ENCODE assay signal across 11 cellular contexts in the genomic region with DNA sequence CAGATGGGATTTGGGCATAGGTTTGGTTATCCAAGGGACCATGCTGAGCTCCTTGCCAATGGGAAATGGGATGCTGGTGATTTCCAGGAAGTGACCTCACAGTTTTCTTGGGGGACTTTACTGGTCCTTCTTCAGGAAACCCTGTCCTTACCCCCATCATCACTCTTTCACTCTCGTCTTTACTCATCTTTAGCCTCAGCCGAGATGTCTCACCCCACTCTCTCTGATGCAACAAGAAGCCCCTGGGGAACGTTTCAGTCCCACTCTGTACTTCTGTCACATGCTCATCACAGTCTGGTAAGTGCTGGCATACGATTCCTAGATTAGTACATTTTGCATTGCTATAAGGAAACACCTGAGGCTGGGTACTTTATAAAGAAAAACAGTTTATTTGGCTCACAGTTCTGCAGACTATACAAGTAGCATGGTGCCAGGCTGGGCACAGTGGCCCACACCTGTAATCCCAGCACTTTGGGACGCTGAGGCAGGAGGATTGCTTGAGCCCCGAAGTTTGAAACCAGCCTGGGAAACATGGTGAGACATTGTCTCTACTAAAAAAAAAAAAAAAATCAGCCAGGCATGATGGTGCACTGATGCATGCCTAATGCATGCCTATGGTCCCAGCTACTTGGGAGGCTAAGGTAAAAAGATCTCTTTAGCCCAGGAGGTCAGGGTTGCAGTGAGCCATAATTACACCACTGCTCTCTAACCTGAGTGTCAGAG.
DNase-seq lines count a peak whose midpoint lies in the region; ATAC-seq and TF ChIP-seq lines count a peak whose summit lies in the region.
"Had no signal": no experiment of that assay in that cellular context is flagged by ENCODE, and none has a peak within 500 bp of the region (broad histone marks: within the 10 kb centered on the region; RNA-seq: fewer than 3 reads in every experiment).

No MANE protein-coding gene starts in this region.

- peak overlapping the region; percentile 78 for H3K4me2 ChIP-seq in Karpas-422 (ENCODE audit: low read depth, low read length, poor library complexity, severe bottlenecking)

- no peaks in the 10 kb centered on the region for H3K9me3 ChIP-seq in Karpas-422 (ENCODE audit: low read length)

- peaks cover 53% of the 10 kb centered on the region for H3K4me1 ChIP-seq in Karpas-422 (ENCODE audit: low read length)

- peak overlapping the region; percentile 71 for H2AFZ ChIP-seq in Karpas-422 (ENCODE audit: low read length)

- no peaks in the 10 kb centered on the region for H3K9me2 ChIP-seq in Karpas-422 (replicated peaks; ENCODE audit: insufficient read depth, low read length)

- intact Hi-C loops in left colon (cut with DNase I, micrococcal nuclease), result no loop called here

- in situ Hi-C loops in GM13976 (cut with MboI; ENCODE audit: low sequenced_read_pairs, unreplicated experiment), result no loop called here

- ATAC-seq in GM19438 (IDR thresholded peaks at IDR 0.05; ENCODE audit: low read depth, unreplicated experiment) (peak; percentile 88), HG02885 (IDR thresholded peaks at IDR 0.05; ENCODE audit: poor library complexity, unreplicated experiment) (peak; percentile 92), left colon (no peak)
- ATAC-seq: CD8-positive, alpha-beta T cell had no signal

- H3K27ac ChIP-seq in Karpas-422 (ENCODE audit: low read length), result peak overlapping the region; percentile 94

- TF ChIP-seq CTCF in GM13976 (IDR thresholded peaks at IDR 0.05; ENCODE audit: borderline replicate concordance, control extremely low read depth, extremely low read depth, insufficient read depth, missing control alignments), result no peak

- H3K27me3 ChIP-seq in Karpas-422 (ENCODE audit: low read length), result no peaks in the 10 kb centered on the region

- peak overlapping the region; percentile 43; the same call in 1 of the 2 replicates for H3K4me3 ChIP-seq in Karpas-422 (ENCODE audit: low read length)

- no peaks in the 10 kb centered on the region for H3K79me2 ChIP-seq in Karpas-422 (ENCODE audit: low read length)

- peaks cover 4% of the 10 kb centered on the region; the same call in 1 of the 2 replicates for H3K36me3 ChIP-seq in Karpas-422 (ENCODE audit: insufficient read depth, low read length)

- H4K20me1 ChIP-seq in Karpas-422 (ENCODE audit: insufficient read depth, low read depth, low read length), result no peaks in the 10 kb centered on the region

- DNase-seq in GM13976 (ENCODE audit: low spot score), result peak; percentile 45
- peak; percentile 89 for DNase-seq in Karpas-422
- DNase-seq in NOMO-1 treated with DMSO at 0.1 percent for 48 hours (lab: John Stamatoyannopoulos, UW; ENCODE audit: unreplicated experiment), result no peak
- no peak for DNase-seq in activated naive CD4-positive, alpha-beta T cell (lab: John Stamatoyannopoulos, UW)
- no peak for DNase-seq in DMS 273 (lab: John Stamatoyannopoulos, UW; ENCODE audit: unreplicated experiment)
- DNase-seq in left colon, result no peak
- DNase-seq: CD8-positive, alpha-beta T cell; glutamatergic neuron; MM.1S had no signal

- peak overlapping the region; percentile 61 for H3K9ac ChIP-seq in Karpas-422 (ENCODE audit: low read length)

Comparison
In these comparisons a context has a peak if more than half of its experiments do, and no peak if none do; other contexts are left out.
1. DNase-seq: peak in GM13976 (single experiment) and Karpas-422 (single experiment); none in NOMO-1 treated with DMSO at 0.1 percent for 48 hours (single experiment), activated naive CD4-positive, alpha-beta T cell (0 of 4), DMS 273 (single experiment) and left colon (0 of 2).